Comparison of ENCODE assay signal across 21 cellular contexts in the genomic region with DNA sequence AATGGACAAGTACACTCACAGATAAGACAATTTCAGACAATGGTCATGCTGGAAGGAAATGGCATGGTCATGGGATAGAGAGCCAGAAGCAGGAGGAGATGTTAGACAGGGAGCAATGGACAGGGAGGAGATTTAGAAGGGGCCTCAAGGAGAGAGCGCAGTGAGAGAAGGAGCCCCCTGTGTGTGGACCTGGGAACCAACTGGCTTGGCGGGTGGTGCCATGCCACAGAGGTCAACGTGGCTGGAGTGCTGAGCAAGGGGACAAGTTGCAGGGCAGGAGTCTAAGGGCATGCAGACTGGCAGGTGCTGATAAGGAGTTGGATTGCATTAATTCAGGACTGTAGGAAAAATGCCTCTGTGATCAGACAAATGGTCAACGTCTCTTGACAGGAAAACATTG.
"Had no signal": no experiment of that assay in that cellular context is flagged by ENCODE, and none has a peak within 500 bp of the region (broad histone marks: within the 10 kb centered on the region; RNA-seq: fewer than 3 reads in every experiment).

No MANE protein-coding gene starts in this region.

- ATAC-seq: K562 had no signal

- H3K4me3 ChIP-seq: K562 had no signal

- H3K36me3 Mint-ChIP-seq: IgD-negative memory B cell had no signal

- H3K4me2 ChIP-seq: KMS-11, SK-N-SH had no signal

- FAIRE-seq: K562, RCC 7860 had no signal

- H3K9ac ChIP-seq: KMS-11, SK-N-SH had no signal

- DNase-seq: Kasumi-1, MM.1S, NCI-H1092 treated with DMSO at 0.1 percent for 48 hours, NCI-H1436, NCI-H187, NCI-H2029, NCI-H2081 treated with DMSO at 0.1 percent for 48 hours, NCI-H2171, NCI-H226, NCI-H446, NCI-H510A, NCI-H524 treated with DMSO at 0.1 percent for 48 hours, NCI-H69, NCI-H774, RPMI8226, SHP77, SK-N-SH had no signal

- H3K4me1 Mint-ChIP-seq: IgD-negative memory B cell had no signal

- H3K4me3 Mint-ChIP-seq: IgD-negative memory B cell had no signal

- H3K27ac ChIP-seq: KMS-11 had no signal

- H3K9me3 ChIP-seq: SK-N-SH had no signal
